ENCODE assay signal across 7 cellular contexts in genomic region chr22:43736651-43737050, GRCh38.
"Had no signal": no experiment of that assay in that cellular context is flagged by ENCODE, and none has a peak within 500 bp of the region (broad histone marks: within the 10 kb centered on the region; RNA-seq: fewer than 3 reads in every experiment).

No MANE protein-coding gene starts in this region.

- H3K4me2 ChIP-seq: GM23338 had no signal

- H2AFZ ChIP-seq: GM23338 had no signal

- ATAC-seq: GM23338, HCT116 had no signal

- H3K4me1 ChIP-seq: HAP-1 had no signal

- H3K27ac ChIP-seq: HL-60 had no signal

- DNase-seq: H7, HFFc6, KG1 had no signal

- H3K36me3 ChIP-seq: HAP-1 had no signal

- H3K9me3 ChIP-seq: HAP-1 had no signal

- H3K4me3 ChIP-seq: GM23338, HAP-1 had no signal
